8 cellular contexts compared by ENCODE assay signal in genomic region chr9:128455849-128456612, GRCh38. TPM values are rescaled to one million over a fixed set of nuclear protein-coding genes. Genes with fewer than 3 reads are reported as not detected.
A peak's percentile ranks its signal among the peaks of the same experiment; 100 is the strongest.
DNase-seq lines count a peak whose midpoint lies in the region; ATAC-seq and TF ChIP-seq lines count a peak whose summit lies in the region.

ODF2 (plus strand) TSS chr9:128456006; CDS start chr9:128456092, 86 bp downstream.

- peaks cover 4 to 27% (median 15%) of the 10 kb centered on the region in 4 donors for H3K4me1 Mint-ChIP-seq in CD4-positive, CD25-positive, alpha-beta regulatory T cell

- peak within 1 kb of the TSS; percentile 86 to 92 (median 90) for H3K27ac Mint-ChIP-seq in CD4-positive, CD25-positive, alpha-beta regulatory T cell

- H3K4me3 ChIP-seq in CD4-positive, CD25-positive, alpha-beta regulatory T cell (ENCODE audit: low read depth, low read length), result peak within 1 kb of the TSS; percentile 60
- H3K4me3 ChIP-seq in liver (ENCODE audit: low read depth in 1 of 3, low read length in 3 of 3), result peak within 1 kb of the TSS; percentile 88

- DNase-seq in CD4-positive, CD25-positive, alpha-beta regulatory T cell, result peak; percentile 98
- DNase-seq in NCI-H82 (lab: John Stamatoyannopoulos, UW) (peak; percentile 98), dermis microvascular lymphatic vessel endothelial cell (ENCODE audit: low read depth in 2 of 2) (peak; percentile 84 to 96)
- peak; percentile 98 for DNase-seq in activated CD4-positive, alpha-beta T cell treated with anti-CD3 and anti-CD28 coated beads, Interleukin-2, amount 50 U/mL, for 4 hours
- peak; percentile 98 for DNase-seq in stimulated activated CD4-positive, alpha-beta T cell treated with anti-CD3 and anti-CD28 coated beads, Interleukin-4, amount 100 ng/mL, for 1 hour

- peaks cover 19% of the 10 kb centered on the region for H3K36me3 Mint-ChIP-seq in CD4-positive, CD25-positive, alpha-beta regulatory T cell

- H3K27me3 ChIP-seq in CD4-positive, CD25-positive, alpha-beta regulatory T cell (ENCODE audit: control insufficient read depth, insufficient read depth, low read length), result no peaks in the 10 kb centered on the region
- no peaks in the 10 kb centered on the region for H3K27me3 ChIP-seq in liver (ENCODE audit: control insufficient read depth in 4 of 4, insufficient read depth in 4 of 4, low read length in 3 of 4)

- peaks cover 8% of the 10 kb centered on the region for H3K27me3 Mint-ChIP-seq in CD4-positive, CD25-positive, alpha-beta regulatory T cell

- no peak for TF ChIP-seq CTCF in liver (IDR thresholded peaks at IDR 0.05; ENCODE audit: low read depth, low read length, missing input control)

- peaks cover 15% of the 10 kb centered on the region for H3K4me1 ChIP-seq in CD4-positive, CD25-positive, alpha-beta regulatory T cell (ENCODE audit: control insufficient read depth, insufficient read depth, low read length, poor library complexity, severe bottlenecking)
- peaks cover 2 to 9% (median 6%) of the 10 kb centered on the region in 4 donors for H3K4me1 ChIP-seq in liver (ENCODE audit: control insufficient read depth in 4 of 4, insufficient read depth in 4 of 4, low read length in 3 of 4)

- under 1% methylated on average over 82 of the region's 82 CpGs for WGBS in liver

- H3K9me3 ChIP-seq in CD4-positive, CD25-positive, alpha-beta regulatory T cell (ENCODE audit: control insufficient read depth in 2 of 2, low read length in 2 of 2), result no peaks in the 10 kb centered on the region
- H3K9me3 ChIP-seq in liver (ENCODE audit: control insufficient read depth in 4 of 4, low read length in 3 of 4), result no peaks in the 10 kb centered on the region

- peak within 1 kb of the TSS; percentile 90 for H3K27ac ChIP-seq in CD4-positive, CD25-positive, alpha-beta regulatory T cell (ENCODE audit: insufficient read depth, low read length, poor library complexity, severe bottlenecking)
- H3K27ac ChIP-seq in liver (ENCODE audit: low read depth in 1 of 2, low read length in 2 of 2), result peak within 1 kb of the TSS; percentile 67 to 75

- peak within 1 kb of the TSS; percentile 10 to 74 for H3K9ac ChIP-seq in liver (ENCODE audit: low read depth in 1 of 2, low read length in 2 of 2)

- peak within 1 kb of the TSS; percentile 90 to 96 (median 94) for H3K4me3 Mint-ChIP-seq in CD4-positive, CD25-positive, alpha-beta regulatory T cell

- ATAC-seq in CD4-positive, CD25-positive, alpha-beta regulatory T cell (ENCODE audit: low read depth in 2 of 2), result peak; percentile 90 to 91
- ATAC-seq in GM19438 (IDR thresholded peaks at IDR 0.05; ENCODE audit: low read depth, unreplicated experiment) (peak; percentile 86), HG03571 (IDR thresholded peaks at IDR 0.05; ENCODE audit: unreplicated experiment) (peak; percentile 74)

- no peak for TF ChIP-seq RAD21 in liver (IDR thresholded peaks at IDR 0.05)

- H3K36me3 ChIP-seq in CD4-positive, CD25-positive, alpha-beta regulatory T cell (ENCODE audit: control insufficient read depth, insufficient read depth, low read length), result peaks cover 16% of the 10 kb centered on the region
- H3K36me3 ChIP-seq in liver (ENCODE audit: control insufficient read depth in 4 of 4, insufficient read depth in 3 of 4, low read depth in 1 of 4, low read length in 3 of 4), result peaks cover 0 to 16% (median 10%) of the 10 kb centered on the region in 4 donors

- H3K9me3 Mint-ChIP-seq in CD4-positive, CD25-positive, alpha-beta regulatory T cell, result peaks cover 0 to 2% (median 0%) of the 10 kb centered on the region in 7 donors

TF ChIP-seq in liver, 16 proteins besides CTCF, POLR2A, EP300 and RAD21:
- TF ChIP-seq JUND (IDR thresholded peaks at IDR 0.05), result no peak
- TF ChIP-seq HNF4G (IDR thresholded peaks at IDR 0.05), result no peak
- TF ChIP-seq YY1 (IDR thresholded peaks at IDR 0.05), result peak; percentile 46
- peak; percentile 41 to 86 for TF ChIP-seq GABPA (IDR thresholded peaks at IDR 0.05 in 1 of 2, conservative IDR thresholded peaks at IDR 0.05 in 1 of 2)
- peak in 1 of 2 donors; percentile 45 for TF ChIP-seq EGR1 (IDR thresholded peaks at IDR 0.05; ENCODE audit: low read depth in 2 of 2)
- no peak for TF ChIP-seq RXRA (IDR thresholded peaks at IDR 0.05)
- TF ChIP-seq REST (IDR thresholded peaks at IDR 0.05), result no peak
- peak; percentile 67 for TF ChIP-seq SP1 (IDR thresholded peaks at IDR 0.05)
- no peak for TF ChIP-seq TAF1 (conservative IDR thresholded peaks at IDR 0.05)

RNA-seq across cellular contexts. Expression of gene ODF2, which starts in this region (rescaled TPM):
- total RNA-seq in CD4-positive, CD25-positive, alpha-beta regulatory T cell, result 31.9 TPM
- 10 to 100 TPM; 12.9 to 19.8 (median 13.8) TPM for polyA plus RNA-seq in CD4-positive, CD25-positive, alpha-beta regulatory T cell
- 23.4 and 24.8 TPM in 2 replicates for total RNA-seq in dermis microvascular lymphatic vessel endothelial cell
- 10 to 100 TPM; 19.8 to 21.8 TPM for total RNA-seq in liver
- polyA plus RNA-seq in liver, result 10 to 100 TPM in 1 of 2 donors, 1 to 10 TPM in 1; 5.7 to 13.6 TPM

Comparison
In these comparisons a context has a peak if more than half of its experiments do, and no peak if none do; other contexts are left out.
1. Peak in every context shown above with its lines: DNase-seq, ATAC-seq, H3K4me3 ChIP-seq and H3K27ac ChIP-seq.